In genomic region chr3:47527952-47528718, GRCh38 we compare ENCODE assay signal across 14 cellular contexts. TPM values are rescaled to one million over a fixed set of nuclear protein-coding genes. Genes with fewer than 3 reads are reported as not detected.
DNase-seq lines count a peak whose midpoint lies in the region; ATAC-seq and TF ChIP-seq lines count a peak whose summit lies in the region.
"Had no signal": no experiment of that assay in that cellular context is flagged by ENCODE, and none has a peak within 500 bp of the region (broad histone marks: within the 10 kb centered on the region; RNA-seq: fewer than 3 reads in every experiment).

No MANE protein-coding gene starts in this region.

- no peaks in the 10 kb centered on the region for H3K9me3 Mint-ChIP-seq in MCF 10A (ENCODE audit: unreplicated experiment)

- peak overlapping the region; percentile 59 for H3K27ac Mint-ChIP-seq in MCF 10A (ENCODE audit: low read depth, unreplicated experiment)

- H3K36me3 ChIP-seq in breast epithelium, result no peaks in the 10 kb centered on the region
- no peaks in the 10 kb centered on the region for H3K36me3 ChIP-seq in MM.1S (replicated peaks; ENCODE audit: insufficient read depth, low read length)
- no peaks in the 10 kb centered on the region for H3K36me3 ChIP-seq in gastroesophageal sphincter

- intact Hi-C loops in MCF 10A (cut with micrococcal nuclease), result no loop called here
- intact Hi-C loops in breast epithelium (cut with DNase I; ENCODE audit: low total_unique reads), result no loop called here

- no peak overlapping the region for H3K9ac ChIP-seq in MM.1S (ENCODE audit: low read length)
- H3K9ac ChIP-seq: SK-N-SH had no signal

- H3K9me3 ChIP-seq in breast epithelium, result peaks cover 0 to 4% of the 10 kb centered on the region in 2 donors
- no peaks in the 10 kb centered on the region for H3K9me3 ChIP-seq in MM.1S (replicated peaks; ENCODE audit: insufficient read depth, low read length)
- no peaks in the 10 kb centered on the region for H3K9me3 ChIP-seq in gastroesophageal sphincter
- H3K9me3 ChIP-seq: SK-N-SH had no signal

- CTCF ChIA-PET in MCF 10A (lab: Yijun Ruan, JAX), result interaction anchor here (0.6 to 0.7 kb wide), 2 partner anchors 59 to 147 kb away, joined by 3 read pairs; partner anchors contain the start of gene PTPN23

- peaks cover 7% of the 10 kb centered on the region for H3K4me1 Mint-ChIP-seq in MCF 10A (ENCODE audit: insufficient read depth, unreplicated experiment)

- H3K9me2 ChIP-seq in MM.1S (replicated peaks; ENCODE audit: insufficient read depth, low read length), result no peaks in the 10 kb centered on the region
- H3K9me2 ChIP-seq: SK-N-SH had no signal

- 63 to 88% methylated on average over 3 to 6 of the region's 6 CpGs for WGBS in gastroesophageal sphincter (ENCODE audit: low coverage in 1 of 2), 2 donors

- DNase-seq in MCF 10A (ENCODE audit: unreplicated experiment), result peak; percentile 65
- no peak for DNase-seq in breast epithelium (ENCODE audit: low spot score in 2 of 2)
- DNase-seq in MM.1S, result no peak
- peak; percentile 14 for DNase-seq in choroid plexus epithelial cell (ENCODE audit: low read depth)
- DNase-seq in putamen (ENCODE audit: low spot score), result no peak
- DNase-seq: IMR-90, NCI-H1048, NCI-H146, Right ventricle myocardium superior, SK-N-SH had no signal

- TF ChIP-seq CTCF in MCF 10A (IDR thresholded peaks at IDR 0.05; ENCODE audit: unreplicated experiment), result no peak
- TF ChIP-seq CTCF in breast epithelium (IDR thresholded peaks at IDR 0.05), result no peak
- TF ChIP-seq CTCF in MM.1S (IDR thresholded peaks at IDR 0.05; ENCODE audit: low read length), result no peak
- no peak for TF ChIP-seq CTCF in choroid plexus epithelial cell (conservative IDR thresholded peaks at IDR 0.05; ENCODE audit: low read depth, low read length)
- no peak for TF ChIP-seq CTCF in gastroesophageal sphincter (IDR thresholded peaks at IDR 0.05)

- H3K4me1 ChIP-seq in breast epithelium (no peaks in the 10 kb centered on the region), MM.1S (ENCODE audit: low read length) (peaks cover 4% of the 10 kb centered on the region), gastroesophageal sphincter (no peaks in the 10 kb centered on the region)

- BruUV-seq in MCF 10A (replicated peaks; lab: Mats Ljungman, UMichigan), result no TSS peak

- H3K4me3 ChIP-seq in breast epithelium, result no peak overlapping the region
- no peak overlapping the region for H3K4me3 ChIP-seq in MM.1S (ENCODE audit: low read length)
- no peak overlapping the region for H3K4me3 ChIP-seq in choroid plexus epithelial cell (ENCODE audit: low read depth, low read length)
- H3K4me3 ChIP-seq in gastroesophageal sphincter, result no peak overlapping the region

- no peaks in the 10 kb centered on the region for H3K79me2 ChIP-seq in MM.1S (ENCODE audit: low read length)

- H3K27ac ChIP-seq in breast epithelium (no peak overlapping the region), MM.1S (ENCODE audit: low read length) (no peak overlapping the region), gastroesophageal sphincter (no peak overlapping the region)
- H3K27ac ChIP-seq: C4-2B had no signal

- no peak overlapping the region for H3K4me3 Mint-ChIP-seq in MCF 10A (ENCODE audit: unreplicated experiment)

- 0 out of 2 replicates have a peak, but pooled peaks cover 3% of the 10 kb centered on the region for H3F3A ChIP-seq in MM.1S (ENCODE audit: insufficient read depth, low read length)

- peak overlapping the region; percentile 27; the same call in 1 of the 2 replicates for H3K4me2 ChIP-seq in MM.1S (ENCODE audit: low read depth, low read length)
- H3K4me2 ChIP-seq: SK-N-SH had no signal

- no peaks in the 10 kb centered on the region for H3K27me3 ChIP-seq in breast epithelium
- no peaks in the 10 kb centered on the region for H3K27me3 ChIP-seq in MM.1S (replicated peaks; ENCODE audit: insufficient read depth, low read length)
- no peaks in the 10 kb centered on the region for H3K27me3 ChIP-seq in gastroesophageal sphincter

- no peaks in the 10 kb centered on the region for H3K27me3 Mint-ChIP-seq in MCF 10A (ENCODE audit: insufficient read depth, unreplicated experiment)

- ATAC-seq in HG03159 (IDR thresholded peaks at IDR 0.05; ENCODE audit: unreplicated experiment) (no peak), HG02759 (IDR thresholded peaks at IDR 0.05; ENCODE audit: unreplicated experiment) (no peak), gastroesophageal sphincter (no peak)

- H4K20me1 ChIP-seq in MM.1S (ENCODE audit: insufficient read depth, low read length), result no peaks in the 10 kb centered on the region

- H3K36me3 Mint-ChIP-seq in MCF 10A (ENCODE audit: insufficient read depth, unreplicated experiment), result no peaks in the 10 kb centered on the region

- POLR2A ChIA-PET in MCF 10A (lab: Yijun Ruan, JAX), result no interaction called here

- H2AFZ ChIP-seq in MM.1S (ENCODE audit: low read length), result 0 out of 2 replicates have a peak overlapping the region, but pooled peaks have one; percentile 27

- no peak for TF ChIP-seq POLR2A in breast epithelium (IDR thresholded peaks at IDR 0.05)
- TF ChIP-seq POLR2A in gastroesophageal sphincter (IDR thresholded peaks at IDR 0.05), result no peak

- no peak for TF ChIP-seq EP300 in gastroesophageal sphincter (IDR thresholded peaks at IDR 0.05)

RNA-seq across cellular contexts. Expression of gene ELP6, which starts 14.6 kb away (rescaled TPM):
- total RNA-seq in MCF 10A (2022) (32.5 and 33.5 TPM in 2 replicates), breast epithelium (10 to 100 TPM; 21.8 to 28.5 (median 22.3) TPM), gastroesophageal sphincter (10 to 100 TPM; 14.3 to 28.0 (median 20.4) TPM)

RNA-seq across cellular contexts. Expression of gene CSPG5, which starts 50.5 kb away (rescaled TPM):
- total RNA-seq in MCF 10A (2022) (0.44 and 0.71 TPM in 2 replicates), breast epithelium (under 1 TPM; 0.44 to 0.98 (median 0.96) TPM), gastroesophageal sphincter (1 to 10 TPM in 1 of 4 donors, under 1 TPM in 2, not detected in 1; 0.27 to 1.0 (median 0.30) TPM)

RNA-seq across cellular contexts. Expression of gene SCAP, which starts 52.4 kb away (rescaled TPM):
- 84.3 and 87.8 TPM in 2 replicates for total RNA-seq in MCF 10A (2022)
- 10 to 100 TPM; 54.7 to 78.0 (median 72.7) TPM for total RNA-seq in breast epithelium
- 10 to 100 TPM; 58.8 to 93.5 (median 71.5) TPM for total RNA-seq in gastroesophageal sphincter

Comparison
In these comparisons a context has a peak if more than half of its experiments do, and no peak if none do; other contexts are left out.
1. DNase-seq: peak in MCF 10A (single experiment) and choroid plexus epithelial cell (single experiment); none in breast epithelium (0 of 2), MM.1S (single experiment) and putamen (single experiment).